Comparison of ENCODE assay signal across 13 cellular contexts in genomic region chr11:121473064-121473777, GRCh38. TPM values are rescaled to one million over a fixed set of nuclear protein-coding genes. Genes with fewer than 3 reads are reported as not detected.
DNase-seq lines count a peak whose midpoint lies in the region; ATAC-seq and TF ChIP-seq lines count a peak whose summit lies in the region.
"Had no signal": no experiment of that assay in that cellular context is flagged by ENCODE, and none has a peak within 500 bp of the region (broad histone marks: within the 10 kb centered on the region; RNA-seq: fewer than 3 reads in every experiment).

No MANE protein-coding gene starts in this region.

- H3K4me3 Mint-ChIP-seq in activated naive CD4-positive, alpha-beta T cell treated with anti-CD3 and anti-CD28 coated beads for 36 hours: no peak overlapping the region
- H3K4me3 Mint-ChIP-seq in activated naive CD8-positive, alpha-beta T cell treated with anti-CD3 and anti-CD28 coated beads, Interleukin-2, amount 50 U/mL, for 24 hours: peak overlapping the region; percentile 20

- no peaks in the 10 kb centered on the region for H3K27me3 Mint-ChIP-seq in activated naive CD4-positive, alpha-beta T cell treated with anti-CD3 and anti-CD28 coated beads for 36 hours (ENCODE audit: low read depth)
- H3K27me3 Mint-ChIP-seq in activated naive CD8-positive, alpha-beta T cell treated with anti-CD3 and anti-CD28 coated beads, Interleukin-2, amount 50 U/mL, for 24 hours: no peaks in the 10 kb centered on the region

- CTCF ChIA-PET in activated naive CD4-positive, alpha-beta T cell treated with anti-CD3 and anti-CD28 coated beads for 36 hours (lab: Charles Lee): no interaction called here

- intact Hi-C loops in activated naive CD4-positive, alpha-beta T cell treated with anti-CD3 and anti-CD28 coated beads for 36 hours (cut with micrococcal nuclease): loop anchor here (1.0 kb wide), 1 partner anchor 8 kb away; no protein-coding TSS in a partner anchor
- intact Hi-C loops in prostate gland (cut with DNase I): no loop called here

- peaks cover 23% of the 10 kb centered on the region for H3K4me1 ChIP-seq in prostate gland (replicated peaks)

- no peaks in the 10 kb centered on the region for H3K36me3 ChIP-seq in prostate gland

- H3K4me3 ChIP-seq in prostate gland: no peak overlapping the region
- H3K4me3 ChIP-seq: heart right ventricle, smooth muscle cell had no signal

- H3K27me3 ChIP-seq in prostate gland (replicated peaks; ENCODE audit: insufficient read depth): no peaks in the 10 kb centered on the region

- H3K9me3 ChIP-seq in prostate gland: no peaks in the 10 kb centered on the region
- H3K9me3 ChIP-seq: heart right ventricle had no signal

- H3K9me3 Mint-ChIP-seq in activated naive CD4-positive, alpha-beta T cell treated with anti-CD3 and anti-CD28 coated beads for 36 hours: no peaks in the 10 kb centered on the region
- H3K9me3 Mint-ChIP-seq in activated naive CD8-positive, alpha-beta T cell treated with anti-CD3 and anti-CD28 coated beads, Interleukin-2, amount 50 U/mL, for 24 hours: peaks cover 5% of the 10 kb centered on the region

- no peak for DNase-seq in activated naive CD4-positive, alpha-beta T cell treated with anti-CD3 and anti-CD28 coated beads for 36 hours
- no peak for DNase-seq in activated naive CD4-positive, alpha-beta T cell (lab: John Stamatoyannopoulos, UW)
- DNase-seq in activated naive CD8-positive, alpha-beta T cell treated with anti-CD3 and anti-CD28 coated beads, Interleukin-2, amount 50 U/mL, for 24 hours: no peak
- DNase-seq in hippocampal formation (lab: John Stamatoyannopoulos, UW): peak; percentile 34 to 67
- DNase-seq in SHP77 (lab: John Stamatoyannopoulos, UW): no peak
- DNase-seq in prostate gland (ENCODE audit: low spot score): no peak
- DNase-seq: activated CD8-positive, alpha-beta memory T cell treated with anti-CD3 and anti-CD28 coated beads for 24 hours; heart right ventricle; NCI-H2227 treated with DMSO at 0.1 percent for 48 hours had no signal

- H3K27ac ChIP-seq in temporal lobe (ENCODE audit: low read depth, low read length) (peak overlapping the region; percentile 5), prostate gland (no peak overlapping the region)
- H3K27ac ChIP-seq: heart right ventricle had no signal

- peak overlapping the region; percentile 77 for H3K27ac Mint-ChIP-seq in activated naive CD4-positive, alpha-beta T cell treated with anti-CD3 and anti-CD28 coated beads for 36 hours
- H3K27ac Mint-ChIP-seq in activated naive CD8-positive, alpha-beta T cell treated with anti-CD3 and anti-CD28 coated beads, Interleukin-2, amount 50 U/mL, for 24 hours: peak overlapping the region; percentile 81

- TF ChIP-seq POLR2A in prostate gland (IDR thresholded peaks at IDR 0.05): no peak

- H3K4me1 Mint-ChIP-seq in activated naive CD4-positive, alpha-beta T cell treated with anti-CD3 and anti-CD28 coated beads for 36 hours (ENCODE audit: low read depth): peaks cover 87% of the 10 kb centered on the region
- H3K4me1 Mint-ChIP-seq in activated naive CD8-positive, alpha-beta T cell treated with anti-CD3 and anti-CD28 coated beads, Interleukin-2, amount 50 U/mL, for 24 hours: peaks cover 87% of the 10 kb centered on the region

- ATAC-seq in activated naive CD8-positive, alpha-beta T cell treated with anti-CD3 and anti-CD28 coated beads, Interleukin-2, amount 50 U/mL, for 24 hours: peak; percentile 7
- ATAC-seq in GM18517 (IDR thresholded peaks at IDR 0.05; ENCODE audit: unreplicated experiment): no peak
- ATAC-seq: Right ventricle myocardium inferior had no signal

- peaks cover 21% of the 10 kb centered on the region for H3K36me3 Mint-ChIP-seq in activated naive CD4-positive, alpha-beta T cell treated with anti-CD3 and anti-CD28 coated beads for 36 hours (ENCODE audit: low read depth)
- H3K36me3 Mint-ChIP-seq in activated naive CD8-positive, alpha-beta T cell treated with anti-CD3 and anti-CD28 coated beads, Interleukin-2, amount 50 U/mL, for 24 hours (ENCODE audit: low read depth): peaks cover 31% of the 10 kb centered on the region

- WGBS in prostate gland: 72% methylated on average over 8 of the region's 8 CpGs

- no peak for TF ChIP-seq CTCF in prostate gland (IDR thresholded peaks at IDR 0.05)

RNA-seq across cellular contexts. Expression of gene SORL1, which starts 21.1 kb away (rescaled TPM):
- total RNA-seq in activated naive CD4-positive, alpha-beta T cell treated with anti-CD3 and anti-CD28 coated beads for 36 hours: 10 to 100 TPM; 66.8 to 67.2 TPM
- 40.6 TPM for total RNA-seq in temporal lobe
- 10 to 100 TPM; 77.4 to 97.6 TPM for total RNA-seq in prostate gland

Comparison
In these comparisons a context has a peak if more than half of its experiments do, and no peak if none do; other contexts are left out.
1. DNase-seq: peak in hippocampal formation (2 of 2); none in activated naive CD4-positive, alpha-beta T cell treated with anti-CD3 and anti-CD28 coated beads for 36 hours (single experiment), activated naive CD4-positive, alpha-beta T cell (0 of 4), activated naive CD8-positive, alpha-beta T cell treated with anti-CD3 and anti-CD28 coated beads, Interleukin-2, amount 50 U/mL, for 24 hours (single experiment), SHP77 (0 of 2) and prostate gland (single experiment).